Comparison of ENCODE assay signal across 8 cellular contexts in genomic region chr7:105017263-105018051, GRCh38. TPM values are rescaled to one million over a fixed set of nuclear protein-coding genes. Genes with fewer than 3 reads are reported as not detected.
DNase-seq lines count a peak whose midpoint lies in the region; ATAC-seq lines count a peak whose summit lies in the region.

No MANE protein-coding gene starts in this region.

- no peak for ATAC-seq in T-helper 17 cell
- no peak for ATAC-seq in stimulated activated naive CD8-positive, alpha-beta T cell treated with anti-CD3 and anti-CD28 coated beads, Interleukin-15, amount 100 ng/mL, for 72 hours

- H3K27ac Mint-ChIP-seq in T-helper 17 cell, result peak overlapping the region; percentile 100
- H3K27ac Mint-ChIP-seq in stimulated activated naive CD8-positive, alpha-beta T cell treated with anti-CD3 and anti-CD28 coated beads, Interleukin-15, amount 100 ng/mL, for 72 hours, result peak overlapping the region; percentile 96 to 97

- H3K4me3 Mint-ChIP-seq in T-helper 17 cell, result peak overlapping the region; percentile 98
- H3K4me3 Mint-ChIP-seq in stimulated activated naive CD8-positive, alpha-beta T cell treated with anti-CD3 and anti-CD28 coated beads, Interleukin-15, amount 100 ng/mL, for 72 hours, result peak overlapping the region; percentile 93 to 97

- peaks cover 5% of the 10 kb centered on the region for H3K27me3 Mint-ChIP-seq in T-helper 17 cell
- no peaks in the 10 kb centered on the region for H3K27me3 Mint-ChIP-seq in stimulated activated naive CD8-positive, alpha-beta T cell treated with anti-CD3 and anti-CD28 coated beads, Interleukin-15, amount 100 ng/mL, for 72 hours

- peaks cover 6% of the 10 kb centered on the region for H3K36me3 Mint-ChIP-seq in T-helper 17 cell (ENCODE audit: low read depth)

- no peaks in the 10 kb centered on the region for H3K9me3 Mint-ChIP-seq in stimulated activated naive CD8-positive, alpha-beta T cell treated with anti-CD3 and anti-CD28 coated beads, Interleukin-15, amount 100 ng/mL, for 72 hours

- no peaks in the 10 kb centered on the region for H3K9me3 ChIP-seq in T-helper 17 cell (ENCODE audit: control insufficient read depth, low read length, poor library complexity, severe bottlenecking)

- DNase-seq in NCI-H1417 (lab: John Stamatoyannopoulos, UW) (peak in 2 of 3 experiments; percentile 9 to 38), NCI-H1417 treated with DMSO at 0.1 percent for 48 hours (lab: John Stamatoyannopoulos, UW) (no peak), T-helper 17 cell (no peak), foreskin melanocyte (peak; percentile 51), SKM-1 treated with dmso at 0.1 percent for 144 hours (lab: John Stamatoyannopoulos, UW; ENCODE audit: unreplicated experiment) (no peak), occipital lobe (lab: John Stamatoyannopoulos, UW) (no peak), iPS-NIHi11 (ENCODE audit: low spot score) (no peak)
- DNase-seq in stimulated activated naive CD8-positive, alpha-beta T cell treated with anti-CD3 and anti-CD28 coated beads, Interleukin-15, amount 100 ng/mL, for 72 hours, result no peak

- H3K4me1 Mint-ChIP-seq in T-helper 17 cell, result peaks cover 48% of the 10 kb centered on the region
- peaks cover 52% of the 10 kb centered on the region for H3K4me1 Mint-ChIP-seq in stimulated activated naive CD8-positive, alpha-beta T cell treated with anti-CD3 and anti-CD28 coated beads, Interleukin-15, amount 100 ng/mL, for 72 hours

RNA-seq across cellular contexts. Expression of gene KMT2E, which starts 3.5 kb away (rescaled TPM):
- total RNA-seq in T-helper 17 cell, result 100 to 1,000 TPM; 285 to 301 TPM
- total RNA-seq in occipital lobe, result 261 TPM

Comparison
In these comparisons a context has a peak if more than half of its experiments do, and no peak if none do; other contexts are left out.
1. DNase-seq: peak in NCI-H1417 (2 of 3) and foreskin melanocyte (single experiment); none in NCI-H1417 treated with DMSO at 0.1 percent for 48 hours (single experiment), T-helper 17 cell (0 of 3), stimulated activated naive CD8-positive, alpha-beta T cell treated with anti-CD3 and anti-CD28 coated beads, Interleukin-15, amount 100 ng/mL, for 72 hours (0 of 2), SKM-1 treated with dmso at 0.1 percent for 144 hours (single experiment), occipital lobe (single experiment) and iPS-NIHi11 (single experiment).